ENCODE assay signal across 9 cellular contexts in the genomic region with DNA sequence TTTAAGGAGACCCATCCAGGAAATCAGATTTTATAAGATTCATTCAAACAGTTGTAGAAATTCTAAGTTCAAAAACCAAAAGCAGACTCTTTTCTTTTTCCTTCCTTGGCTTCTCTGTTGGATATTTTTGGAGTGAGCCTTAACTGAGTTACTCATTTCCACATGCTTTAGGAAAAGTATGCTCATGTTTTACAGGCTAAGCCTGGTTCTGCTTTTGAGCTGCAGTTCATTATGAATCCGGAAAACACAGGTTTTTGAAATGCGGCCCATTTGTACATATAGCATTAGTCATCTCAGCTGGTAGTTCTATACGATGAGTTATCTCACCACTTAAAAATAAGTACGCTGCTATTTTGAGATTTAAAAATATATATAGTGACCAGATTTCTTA.
DNase-seq lines count a peak whose midpoint lies in the region; TF ChIP-seq lines count a peak whose summit lies in the region.
"Had no signal": no experiment of that assay in that cellular context is flagged by ENCODE, and none has a peak within 500 bp of the region (broad histone marks: within the 10 kb centered on the region; RNA-seq: fewer than 3 reads in every experiment).

No MANE protein-coding gene starts in this region.

- peak; percentile 2 for DNase-seq in SKM-1 treated with dmso at 0.1 percent for 144 hours (lab: John Stamatoyannopoulos, UW; ENCODE audit: unreplicated experiment)
- no peak for DNase-seq in SKM-1 (lab: John Stamatoyannopoulos, UW; ENCODE audit: unreplicated experiment)
- peak; percentile 68 for DNase-seq in choroid plexus epithelial cell (ENCODE audit: low read depth)
- no peak for DNase-seq in vagina (ENCODE audit: extremely low spot score in 2 of 2)
- no peak for DNase-seq in activated T-cell treated with anti-CD3 and anti-CD28 coated beads for 4 hours
- DNase-seq in NCI-H128 (lab: John Stamatoyannopoulos, UW; ENCODE audit: unreplicated experiment), result no peak
- DNase-seq in GDM1 (lab: John Stamatoyannopoulos, UW), result no peak

- H3K9me3 ChIP-seq in mesodermal cell (ENCODE audit: control insufficient read depth, low read length) (peaks cover 7% of the 10 kb centered on the region), vagina (no peaks in the 10 kb centered on the region)
- H3K9me3 ChIP-seq: SJSA1 had no signal

- no peak for TF ChIP-seq POLR2A in vagina (IDR thresholded peaks at IDR 0.05)

- H3K4me1 ChIP-seq in mesodermal cell (ENCODE audit: control insufficient read depth, insufficient read depth, low read length, poor library complexity, severe bottlenecking) (peaks cover 34% of the 10 kb centered on the region), vagina (peaks cover 71% of the 10 kb centered on the region)
- H3K4me1 ChIP-seq: SJSA1 had no signal

- H3K27ac ChIP-seq in mesodermal cell (ENCODE audit: low read depth, low read length, severe bottlenecking) (peak overlapping the region; percentile 55), vagina (peak overlapping the region; percentile 88)
- H3K27ac ChIP-seq: SJSA1 had no signal

- intact Hi-C loops in vagina (cut with DNase I), result no loop called here

- H3K36me3 ChIP-seq in mesodermal cell (ENCODE audit: control insufficient read depth, insufficient read depth, low read length), result no peaks in the 10 kb centered on the region
- H3K36me3 ChIP-seq in vagina, result no peaks in the 10 kb centered on the region
- H3K36me3 ChIP-seq: SJSA1 had no signal

- H3K4me3 ChIP-seq in choroid plexus epithelial cell (ENCODE audit: low read depth, low read length) (no peak overlapping the region), mesodermal cell (ENCODE audit: extremely low read depth, insufficient read depth, low read length, poor library complexity, severe bottlenecking) (no peak overlapping the region), vagina (peak overlapping the region; percentile 19 to 42)
- H3K4me3 ChIP-seq: SJSA1 had no signal

- TF ChIP-seq CTCF in choroid plexus epithelial cell (conservative IDR thresholded peaks at IDR 0.05; ENCODE audit: low read depth, low read length) (no peak), vagina (IDR thresholded peaks at IDR 0.05) (no peak)

- WGBS in mesodermal cell (ENCODE audit: insufficient coverage in 2 of 2), 2 experiments, result no CpG with 5 or more reads among the region's 4 CpGs

- H3K27me3 ChIP-seq in vagina, result no peaks in the 10 kb centered on the region
- H3K27me3 ChIP-seq: SJSA1 had no signal

Comparison
In these comparisons a context has a peak if more than half of its experiments do, and no peak if none do; other contexts are left out.
1. DNase-seq: peak in SKM-1 treated with dmso at 0.1 percent for 144 hours (single experiment) and choroid plexus epithelial cell (single experiment); none in SKM-1 (single experiment), vagina (0 of 2), activated T-cell treated with anti-CD3 and anti-CD28 coated beads for 4 hours (single experiment), NCI-H128 (single experiment) and GDM1 (single experiment).
2. H3K4me3 ChIP-seq: peak in vagina (2 of 2); none in choroid plexus epithelial cell (single experiment) and mesodermal cell (single experiment).